Comparison of ENCODE assay signal across 8 cellular contexts in genomic region chr6:16130437-16130891, GRCh38. TPM values are rescaled to one million over a fixed set of nuclear protein-coding genes. Genes with fewer than 3 reads are reported as not detected.
DNase-seq lines count a peak whose midpoint lies in the region; ATAC-seq and TF ChIP-seq lines count a peak whose summit lies in the region.

No MANE protein-coding gene starts in this region.

- H3K4me3 ChIP-seq in heart right ventricle = peak overlapping the region; percentile 81 to 100 (median 98)
- H3K4me3 ChIP-seq in hepatocyte = peak overlapping the region; percentile 85
- peak overlapping the region; percentile 93 to 97 (median 94) for H3K4me3 ChIP-seq in skeletal muscle tissue (ENCODE audit: low read length in 3 of 3)

- no peaks in the 10 kb centered on the region for H3K9me2 ChIP-seq in hepatocyte (replicated peaks; ENCODE audit: insufficient read depth)

- peak overlapping the region; percentile 90 to 97 (median 97) for H3K9ac ChIP-seq in skeletal muscle tissue (ENCODE audit: low read depth in 1 of 3, low read length in 3 of 3)

- H3K27me3 Mint-ChIP-seq in activated B cell treated with CpG ODN at 0.5 μM for 24 hours = no peaks in the 10 kb centered on the region

- H2AFZ ChIP-seq in hepatocyte = no peak overlapping the region

- peaks cover 0 to 22% (median 0%) of the 10 kb centered on the region in 9 donors for H3K36me3 ChIP-seq in heart right ventricle
- H3K36me3 ChIP-seq in hepatocyte (replicated peaks; ENCODE audit: insufficient read depth, low read depth) = no peaks in the 10 kb centered on the region
- H3K36me3 ChIP-seq in skeletal muscle tissue (ENCODE audit: control insufficient read depth in 3 of 3, insufficient read depth in 3 of 3, low read length in 3 of 3) = peaks cover 0 to 8% (median 0%) of the 10 kb centered on the region in 3 donors

- H4K20me1 ChIP-seq in hepatocyte (ENCODE audit: insufficient read depth, poor library complexity, severe bottlenecking) = peaks cover 56% of the 10 kb centered on the region

- peaks cover 61% of the 10 kb centered on the region for H3K79me2 ChIP-seq in hepatocyte

- peaks cover 64% of the 10 kb centered on the region for H3K4me1 Mint-ChIP-seq in activated B cell treated with CpG ODN at 0.5 μM for 24 hours

- ATAC-seq in heart right ventricle (no peak), left ventricle myocardium superior (no peak), activated B cell treated with CpG ODN at 0.5 μM for 24 hours (ENCODE audit: low read depth) (no peak), GM19324 (IDR thresholded peaks at IDR 0.05; ENCODE audit: low FRiP score, unreplicated experiment) (no peak)

- no peaks in the 10 kb centered on the region for H3K9me3 Mint-ChIP-seq in activated B cell treated with CpG ODN at 0.5 μM for 24 hours

- POLR2A ChIA-PET in activated B cell treated with CpG ODN at 0.5 μM for 24 hours (lab: Charles Lee) = interaction anchor here (0.6 to 5.5 kb wide), 7 partner anchors 53 to 803 kb away, joined by 4 to 64 read pairs (median 7); no protein-coding TSS in a partner anchor

- DNase-seq in heart right ventricle = no peak
- DNase-seq in left ventricle myocardium superior = no peak
- DNase-seq in activated B cell treated with CpG ODN at 0.5 μM for 24 hours = no peak
- DNase-seq in hepatocyte (ENCODE audit: low spot score) = peak; percentile 28
- DNase-seq in NCI-H187 (lab: John Stamatoyannopoulos, UW) = no peak
- no peak for DNase-seq in NCI-H1694 treated with DMSO at 0.1 percent for 48 hours (lab: John Stamatoyannopoulos, UW)

- peak overlapping the region; percentile 80 for H3K4me2 ChIP-seq in hepatocyte

- H3K36me3 Mint-ChIP-seq in activated B cell treated with CpG ODN at 0.5 μM for 24 hours (ENCODE audit: low read depth) = peaks cover 25% of the 10 kb centered on the region

- CTCF ChIA-PET in activated B cell treated with CpG ODN at 0.5 μM for 24 hours (lab: Charles Lee) = interaction anchor here (0.7 to 2.8 kb wide), 5 partner anchors 16 to 439 kb away, joined by 3 to 23 read pairs (median 5); no protein-coding TSS in a partner anchor

- no peaks in the 10 kb centered on the region for H3K27me3 ChIP-seq in heart right ventricle
- no peaks in the 10 kb centered on the region for H3K27me3 ChIP-seq in hepatocyte
- no peaks in the 10 kb centered on the region for H3K27me3 ChIP-seq in skeletal muscle tissue (ENCODE audit: control insufficient read depth in 3 of 3, insufficient read depth in 3 of 3, low read length in 3 of 3)

- no peak for TF ChIP-seq CTCF in heart right ventricle (IDR thresholded peaks at IDR 0.05)
- no peak for TF ChIP-seq CTCF in activated B cell treated with CpG ODN at 0.5 μM for 24 hours (IDR thresholded peaks at IDR 0.05)
- no peak for TF ChIP-seq CTCF in hepatocyte (IDR thresholded peaks at IDR 0.05; ENCODE audit: poor library complexity)

- H3K27ac Mint-ChIP-seq in activated B cell treated with CpG ODN at 0.5 μM for 24 hours = peak overlapping the region; percentile 83

- H3K4me3 Mint-ChIP-seq in activated B cell treated with CpG ODN at 0.5 μM for 24 hours = peak overlapping the region; percentile 92

- intact Hi-C loops in heart right ventricle (cut with DNase I) = loop anchor here in 4 of 10 donors (5.0 to 10.0 kb wide), 3 partner anchors 52 to 77 kb away; no protein-coding TSS in a partner anchor
- intact Hi-C loops in left ventricle myocardium superior (cut with micrococcal nuclease) = no loop called here
- intact Hi-C loops in activated B cell treated with CpG ODN at 0.5 μM for 24 hours (cut with micrococcal nuclease) = no loop called here

- H3K27ac ChIP-seq in heart right ventricle (peak overlapping the region; percentile 94 to 99 (median 98)), hepatocyte (peak overlapping the region; percentile 95), skeletal muscle tissue (ENCODE audit: low read depth, low read length) (peak overlapping the region; percentile 98)

- H3K4me1 ChIP-seq in heart right ventricle = peaks cover 6 to 56% (median 50%) of the 10 kb centered on the region in 9 donors
- peaks cover 38% of the 10 kb centered on the region for H3K4me1 ChIP-seq in hepatocyte (ENCODE audit: insufficient read depth)
- peaks cover 30 to 44% (median 35%) of the 10 kb centered on the region in 3 donors for H3K4me1 ChIP-seq in skeletal muscle tissue (ENCODE audit: control insufficient read depth in 3 of 3, insufficient read depth in 3 of 3, low read length in 3 of 3)

- no peaks in the 10 kb centered on the region for H3K9me3 ChIP-seq in heart right ventricle
- no peaks in the 10 kb centered on the region for H3K9me3 ChIP-seq in hepatocyte (ENCODE audit: low read depth)
- H3K9me3 ChIP-seq in skeletal muscle tissue (ENCODE audit: control insufficient read depth in 3 of 3, low read length in 3 of 3) = no peaks in the 10 kb centered on the region

- WGBS in heart right ventricle, 2 donors = 4% methylated on average over 8 of the region's 8 CpGs
- 0% methylated on average over 8 of the region's 8 CpGs for WGBS in hepatocyte (ENCODE audit: low lambda C conversion rate, missing lambda C conversion rate)

RNA-seq across cellular contexts. Expression of gene MYLIP, which starts 1.6 kb away (rescaled TPM):
- total RNA-seq in heart right ventricle (10 to 100 TPM in 9 of 10 donors, 1 to 10 TPM in 1; 6.9 to 22.5 (median 14.9) TPM), left ventricle myocardium superior (12.9 TPM), activated B cell treated with CpG ODN at 0.5 μM for 24 hours (9.7 and 10.3 TPM in 2 replicates), hepatocyte (69.4 and 76.0 TPM in 2 replicates), skeletal muscle tissue (95.5 TPM)
- polyA plus RNA-seq in heart right ventricle (1 to 10 TPM; 8.6 to 8.9 TPM), hepatocyte (85.7 and 86.5 TPM in 2 replicates)
